Comparison of ENCODE assay signal across 1 cellular context in the genomic region with DNA sequence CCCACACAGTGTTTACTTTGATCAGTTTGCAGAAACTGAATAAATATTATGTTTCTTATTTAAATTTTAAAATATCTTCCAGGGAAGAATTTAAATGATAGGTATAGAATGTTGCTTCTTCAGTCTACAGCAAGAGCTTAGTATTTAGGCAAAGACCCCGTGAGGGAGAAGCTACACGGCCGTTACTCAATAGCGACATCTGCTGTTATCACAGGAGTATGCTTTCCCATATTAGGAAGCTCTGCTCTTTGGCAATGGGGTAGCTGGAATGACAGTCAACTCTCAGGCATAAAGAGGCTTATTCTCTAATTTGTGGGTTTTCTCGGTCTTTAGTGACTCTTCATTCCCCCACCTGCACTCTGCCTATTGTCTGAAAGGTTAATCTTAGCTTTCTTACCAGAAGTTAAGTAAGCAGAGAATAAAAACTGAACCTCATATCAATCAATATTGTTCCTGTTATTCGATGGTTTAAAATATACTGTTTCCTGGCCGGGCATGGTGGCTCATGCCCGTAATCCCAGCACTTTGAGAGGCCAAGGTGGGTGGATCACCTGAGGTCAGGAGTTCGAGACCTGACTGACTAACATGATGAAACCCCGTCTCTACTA.
TF ChIP-seq lines count a peak whose summit lies in the region.

No MANE protein-coding gene starts in this region.

TF ChIP-seq in H1, 55 proteins besides CTCF, POLR2A, EP300 and RAD21:
- TF ChIP-seq SIRT6 (IDR thresholded peaks at IDR 0.05; ENCODE audit: low read length), result no peak
- TF ChIP-seq SRF (IDR thresholded peaks at IDR 0.05; ENCODE audit: low read depth, low read length), result peak; percentile 88
- 0 out of 2 replicates have a peak, but pooled peaks have one; percentile 29 for TF ChIP-seq RXRA (IDR thresholded peaks at IDR 0.05; ENCODE audit: insufficient read depth, low read depth, low read length)
- peak; percentile 17; the same call in 1 of the 2 replicates for TF ChIP-seq CREB1 (IDR thresholded peaks at IDR 0.05)
